18 cellular contexts compared by ENCODE assay signal in the genomic region with DNA sequence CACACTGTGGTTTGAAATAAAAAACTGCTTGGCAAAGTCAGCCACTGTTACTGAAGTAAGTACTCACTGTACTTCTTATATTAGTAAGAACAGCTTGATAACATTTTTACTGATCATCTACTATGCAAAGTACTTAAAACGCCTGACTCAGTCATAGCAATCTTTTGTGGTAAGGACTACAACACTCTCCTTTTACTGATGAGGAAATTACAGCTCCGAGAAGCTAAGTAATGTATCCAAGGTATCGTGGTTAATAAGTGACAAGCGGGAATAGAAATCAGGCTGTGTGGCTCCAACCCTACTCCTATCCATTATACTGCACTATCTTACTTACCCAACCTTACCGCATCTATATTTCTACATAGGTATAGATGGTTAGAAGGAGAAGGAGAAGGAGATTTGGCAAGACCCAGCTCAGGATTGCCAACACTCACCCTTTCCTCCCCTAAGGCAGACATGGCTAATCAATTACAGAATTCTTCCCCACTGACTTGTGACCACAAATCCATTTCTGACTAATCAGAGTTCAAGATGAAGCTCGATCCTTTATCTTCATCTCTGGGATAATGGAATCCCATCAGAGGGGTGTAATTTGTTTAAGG.
DNase-seq lines count a peak whose midpoint lies in the region; ATAC-seq, FAIRE-seq and TF ChIP-seq lines count a peak whose summit lies in the region.
"Had no signal": no experiment of that assay in that cellular context is flagged by ENCODE, and none has a peak within 500 bp of the region (broad histone marks: within the 10 kb centered on the region; RNA-seq: fewer than 3 reads in every experiment).

No MANE protein-coding gene starts in this region.

- WGBS in psoas muscle, 3 donors, result 83 to 90% (median 89%) methylated on average over 6 of the region's 6 CpGs

- no peak overlapping the region for H3K4me3 ChIP-seq in osteoblast (ENCODE audit: insufficient read depth, low read length)
- H3K4me3 ChIP-seq in vagina, result no peak overlapping the region
- H3K4me3 ChIP-seq in psoas muscle, result no peak overlapping the region
- H3K4me3 ChIP-seq: BLaER1, gastrocnemius medialis, right atrium auricular region had no signal

- H3K27me3 ChIP-seq in osteoblast (ENCODE audit: insufficient read depth, low read length), result no peaks in the 10 kb centered on the region
- no peaks in the 10 kb centered on the region for H3K27me3 ChIP-seq in vagina
- peaks cover 0 to 2% (median 0%) of the 10 kb centered on the region in 3 donors for H3K27me3 ChIP-seq in psoas muscle (ENCODE audit: insufficient read depth in 3 of 3, low read length in 2 of 3)
- H3K27me3 ChIP-seq: BLaER1, gastrocnemius medialis, right atrium auricular region had no signal

- no peaks in the 10 kb centered on the region for H3K36me3 ChIP-seq in osteoblast (ENCODE audit: insufficient read depth, low read length)
- H3K36me3 ChIP-seq in vagina, result no peaks in the 10 kb centered on the region
- no peaks in the 10 kb centered on the region for H3K36me3 ChIP-seq in psoas muscle (ENCODE audit: insufficient read depth in 1 of 2, low read depth in 1 of 2)
- H3K36me3 ChIP-seq: BLaER1, gastrocnemius medialis, right atrium auricular region had no signal

- H3K4me1 ChIP-seq in osteoblast (ENCODE audit: insufficient read depth, low read length) (peaks cover 53% of the 10 kb centered on the region), vagina (peaks cover 17% of the 10 kb centered on the region), psoas muscle (peaks cover 9% of the 10 kb centered on the region)
- H3K4me1 ChIP-seq: BLaER1 had no signal

- in situ Hi-C loops in KBM-7 (cut with MboI; ENCODE audit: low pct_unique_long_range_greater_than_20kb, low sequenced_read_pairs), result no loop called here

- H4K20me1 ChIP-seq in osteoblast (ENCODE audit: insufficient read depth, low read length), result peaks cover 25% of the 10 kb centered on the region
- H4K20me1 ChIP-seq: BLaER1 had no signal

- DNase-seq in EH (ENCODE audit: low read depth) (peak; percentile 57), RCC 7860 (ENCODE audit: low spot score) (peak; percentile 91), osteoblast (ENCODE audit: insufficient read length, low spot score, missing footprints) (no peak), KBM-7 (no peak), vagina (ENCODE audit: extremely low spot score in 2 of 2) (no peak), psoas muscle (no peak)
- DNase-seq: activated CD4-positive, alpha-beta T cell treated with anti-CD3 and anti-CD28 coated beads for 48 hours; activated naive CD4-positive, alpha-beta T cell treated with anti-CD3 and anti-CD28 coated beads, Interleukin-2, amount 50 U/mL, for 16 hours; effector memory CD4-positive, alpha-beta T cell; gastrocnemius medialis; SHP77 treated with DMSO at 0.1 percent for 48 hours; T-helper 9 cell had no signal

- intact Hi-C loops in vagina (cut with DNase I), result no loop called here
- intact Hi-C loops in psoas muscle (cut with DNase I), result loop anchor here (5.0 to 10.0 kb wide), 2 partner anchors 410 to 413 kb away; no protein-coding TSS in a partner anchor

- ATAC-seq in GM21717 (IDR thresholded peaks at IDR 0.05; ENCODE audit: unreplicated experiment) (no peak), psoas muscle (no peak)
- ATAC-seq: gastrocnemius medialis, HCT116 had no signal

- TF ChIP-seq POLR2A in vagina (IDR thresholded peaks at IDR 0.05), result no peak

- TF ChIP-seq CTCF in osteoblast (IDR thresholded peaks at IDR 0.05; ENCODE audit: extremely low read depth, low read depth, low read length) (no peak), vagina (IDR thresholded peaks at IDR 0.05) (no peak), psoas muscle (IDR thresholded peaks at IDR 0.05) (no peak)

- H3K79me2 ChIP-seq in osteoblast (ENCODE audit: insufficient read depth, low read length), result peaks cover 11% of the 10 kb centered on the region

- peak; percentile 97 for FAIRE-seq in RCC 7860 (lab: Jason Lieb, UNC)
- FAIRE-seq: HepG2 had no signal

- no peak overlapping the region for H2AFZ ChIP-seq in osteoblast (ENCODE audit: low read length)

- peak overlapping the region; percentile 66 for H3K27ac ChIP-seq in cingulate gyrus (ENCODE audit: low read depth, low read length)
- H3K27ac ChIP-seq in osteoblast (ENCODE audit: low read depth, low read length), result peak overlapping the region; percentile 16
- H3K27ac ChIP-seq in vagina, result no peak overlapping the region
- no peak overlapping the region for H3K27ac ChIP-seq in psoas muscle
- H3K27ac ChIP-seq: BLaER1, right atrium auricular region had no signal

- H3K4me2 ChIP-seq in osteoblast (ENCODE audit: insufficient read depth, low read length), result peak overlapping the region; percentile 24
- H3K4me2 ChIP-seq: BLaER1 had no signal

- no peaks in the 10 kb centered on the region for H3K9me3 ChIP-seq in osteoblast (ENCODE audit: low read depth, low read length)
- no peaks in the 10 kb centered on the region for H3K9me3 ChIP-seq in vagina
- no peaks in the 10 kb centered on the region for H3K9me3 ChIP-seq in psoas muscle
- H3K9me3 ChIP-seq: BLaER1, gastrocnemius medialis, right atrium auricular region had no signal

Comparison
In these comparisons a context has a peak if more than half of its experiments do, and no peak if none do; other contexts are left out.
1. DNase-seq: peak in EH (single experiment) and RCC 7860 (single experiment); none in osteoblast (single experiment), KBM-7 (single experiment), vagina (0 of 2) and psoas muscle (0 of 2).
2. H3K27ac ChIP-seq: peak in cingulate gyrus (single experiment) and osteoblast (single experiment); none in vagina (single experiment) and psoas muscle (single experiment).